In genomic region chr1:207826557-207827487, GRCh38 we compare ENCODE assay signal across 1 cellular context.
TF ChIP-seq lines count a peak whose summit lies in the region.

No MANE protein-coding gene starts in this region.

TF ChIP-seq in HepG2, 621 proteins besides CTCF, POLR2A, EP300 and RAD21 (continued from another document):
- TF ChIP-seq ZNF230 (CRISPR knock-in tag; IDR thresholded peaks at IDR 0.05): 0 out of 2 replicates have a peak, but pooled peaks have one; percentile 38
- TF ChIP-seq MTF2 (CRISPR knock-in tag; IDR thresholded peaks at IDR 0.05; ENCODE audit: borderline replicate concordance): no peak
- TF ChIP-seq HNF4A (CRISPR knock-in tag; IDR thresholded peaks at IDR 0.05): peak; percentile 86
- TF ChIP-seq ZNF616 (CRISPR knock-in tag; IDR thresholded peaks at IDR 0.05; ENCODE audit: low read depth): no peak
- no peak for TF ChIP-seq ZBTB3 (CRISPR knock-in tag; IDR thresholded peaks at IDR 0.05; ENCODE audit: borderline replicate concordance, low read depth)
- TF ChIP-seq ZNF660 (CRISPR knock-in tag; IDR thresholded peaks at IDR 0.05; ENCODE audit: borderline replicate concordance, low read depth): no peak
- no peak for TF ChIP-seq SNAPC2 (CRISPR knock-in tag; IDR thresholded peaks at IDR 0.05)
- TF ChIP-seq SALL1 (CRISPR knock-in tag; IDR thresholded peaks at IDR 0.05): peak; percentile 68; the same call in 1 of the 2 replicates
- no peak for TF ChIP-seq NFE2 (CRISPR knock-in tag; IDR thresholded peaks at IDR 0.05)
- TF ChIP-seq ZNF747 (CRISPR knock-in tag; IDR thresholded peaks at IDR 0.05; ENCODE audit: borderline replicate concordance): no peak
